ENCODE assay signal across 20 cellular contexts in the genomic region with DNA sequence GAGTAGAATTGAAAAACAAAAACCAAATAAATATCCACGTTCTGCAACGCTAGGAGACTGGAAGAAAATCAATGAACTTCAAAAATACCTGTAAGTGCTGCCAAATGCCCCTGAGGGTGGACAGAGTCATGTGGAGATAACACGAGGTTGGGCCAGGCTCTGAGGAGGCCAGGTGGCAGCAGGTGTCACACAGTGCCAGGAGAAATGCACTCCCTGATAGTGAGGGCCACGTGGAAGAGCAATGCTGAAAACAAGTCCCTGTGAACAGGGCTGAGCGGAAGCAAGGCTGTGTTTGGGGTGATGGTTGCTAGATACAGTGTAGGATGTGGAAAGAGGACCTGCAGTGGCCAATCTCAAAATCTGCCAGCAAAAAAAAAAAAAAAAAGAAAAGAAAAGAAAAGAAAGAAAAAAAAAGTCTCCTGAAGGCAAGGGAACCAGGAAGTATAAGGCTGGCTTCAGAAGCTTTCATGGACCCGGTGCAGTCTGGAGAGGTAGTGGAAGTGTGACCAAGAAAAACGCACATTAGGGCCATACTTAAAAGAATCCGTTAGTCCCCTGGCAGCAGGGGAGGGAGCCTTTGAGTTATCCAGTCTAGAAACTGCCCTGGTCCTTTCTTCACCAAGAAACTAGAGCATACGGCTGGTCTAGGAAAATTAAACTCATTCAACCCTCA. TPM values are rescaled to one million over a fixed set of nuclear protein-coding genes. Genes with fewer than 3 reads are reported as not detected.
"Had no signal": no experiment of that assay in that cellular context is flagged by ENCODE, and none has a peak within 500 bp of the region (broad histone marks: within the 10 kb centered on the region; RNA-seq: fewer than 3 reads in every experiment).

No MANE protein-coding gene starts in this region.

- FAIRE-seq: frontal cortex had no signal

- H3K27ac Mint-ChIP-seq: activated CD4-positive, alpha-beta memory T cell treated with anti-CD3 and anti-CD28 coated beads, Interleukin-2, amount 10 ng/mL, durations not matched to agents 7 days and 5 days; activated T-cell treated with anti-CD3 and anti-CD28 coated beads, Interleukin-2, amount 50 U/mL, for 72 hours; neural progenitor cell; T-helper 2 cell treated with Interferon-gamma antibody and Interleukin-4, amounts not matched to agents 5 μg/mL and 100 μg/mL, for 36 hours had no signal

- H3K27me3 Mint-ChIP-seq: activated CD4-positive, alpha-beta memory T cell treated with anti-CD3 and anti-CD28 coated beads, Interleukin-2, amount 10 ng/mL, durations not matched to agents 7 days and 5 days had no signal

- H3K4me3 Mint-ChIP-seq: activated CD4-positive, alpha-beta memory T cell treated with anti-CD3 and anti-CD28 coated beads, Interleukin-2, amount 10 ng/mL, durations not matched to agents 7 days and 5 days; activated T-cell treated with anti-CD3 and anti-CD28 coated beads, Interleukin-2, amount 50 U/mL, for 72 hours; neural progenitor cell; T-helper 2 cell treated with Interferon-gamma antibody and Interleukin-4, amounts not matched to agents 5 μg/mL and 100 μg/mL, for 36 hours had no signal

- H3K4me1 Mint-ChIP-seq: neural progenitor cell had no signal

- H3K4me1 ChIP-seq: left lung, neural progenitor cell, parathyroid adenoma, thyroid gland, uterus had no signal

- H3K9ac ChIP-seq: neural progenitor cell, parathyroid adenoma had no signal

- H3K79me2 ChIP-seq: parathyroid adenoma had no signal

- H3K27me3 ChIP-seq: heart right ventricle, left lung, neural progenitor cell, thyroid gland, uterus had no signal

- H3K9me3 Mint-ChIP-seq: activated T-cell treated with anti-CD3 and anti-CD28 coated beads, Interleukin-2, amount 50 U/mL, for 72 hours; neural progenitor cell; T-helper 2 cell treated with Interferon-gamma antibody and Interleukin-4, amounts not matched to agents 5 μg/mL and 100 μg/mL, for 36 hours had no signal

- ATAC-seq: activated T-cell treated with anti-CD3 and anti-CD28 coated beads, Interleukin-2, amount 50 U/mL, for 72 hours; heart right ventricle; left lung had no signal

- H3K9me3 ChIP-seq: heart right ventricle, left lung, thyroid gland, uterus had no signal

- H3K4me2 ChIP-seq: neural progenitor cell had no signal

- H3K36me3 ChIP-seq: left lung, neural progenitor cell, thyroid gland, uterus had no signal

- H3K27ac ChIP-seq: heart right ventricle, left lung, neural progenitor cell, parathyroid adenoma, thyroid gland, uterus had no signal

- H3K4me3 ChIP-seq: heart right ventricle, left lung, neural progenitor cell, thyroid gland, uterus had no signal

- DNase-seq: activated CD4-positive, alpha-beta memory T cell treated with anti-CD3 and anti-CD28 coated beads, Interleukin-2, amount 10 ng/mL, durations not matched to agents 7 days and 5 days; activated CD4-positive, alpha-beta T cell treated with anti-CD3 and anti-CD28 coated beads for 1 hour; activated gamma-delta T cell treated with Interleukin-2 at 50 U/mL for 16 hours; activated T-cell treated with anti-CD3 and anti-CD28 coated beads, Interleukin-2, amount 50 U/mL, for 72 hours; aorta; cortex of kidney; effector CD8-positive, alpha-beta T cell; heart right ventricle; islet precursor cell; left lung; mesendoderm; stimulated activated CD4-positive, alpha-beta T cell treated with anti-CD3 and anti-CD28 coated beads, Interleukin-4, amount 100 ng/mL, for 4 hours; thyroid gland; uterus had no signal

- H2AFZ ChIP-seq: neural progenitor cell, parathyroid adenoma had no signal

RNA-seq across cellular contexts. Expression of gene SLC45A2, which starts 41.7 kb away (rescaled TPM):
- total RNA-seq: activated T-cell treated with anti-CD3 and anti-CD28 coated beads, Interleukin-2, amount 50 U/mL, for 72 hours; left lung; renal cortical epithelial cell; thyroid gland had no signal
- polyA plus RNA-seq: aorta, fibroblast of lung, heart right ventricle had no signal
